1 cellular context compared by ENCODE assay signal in the genomic region with DNA sequence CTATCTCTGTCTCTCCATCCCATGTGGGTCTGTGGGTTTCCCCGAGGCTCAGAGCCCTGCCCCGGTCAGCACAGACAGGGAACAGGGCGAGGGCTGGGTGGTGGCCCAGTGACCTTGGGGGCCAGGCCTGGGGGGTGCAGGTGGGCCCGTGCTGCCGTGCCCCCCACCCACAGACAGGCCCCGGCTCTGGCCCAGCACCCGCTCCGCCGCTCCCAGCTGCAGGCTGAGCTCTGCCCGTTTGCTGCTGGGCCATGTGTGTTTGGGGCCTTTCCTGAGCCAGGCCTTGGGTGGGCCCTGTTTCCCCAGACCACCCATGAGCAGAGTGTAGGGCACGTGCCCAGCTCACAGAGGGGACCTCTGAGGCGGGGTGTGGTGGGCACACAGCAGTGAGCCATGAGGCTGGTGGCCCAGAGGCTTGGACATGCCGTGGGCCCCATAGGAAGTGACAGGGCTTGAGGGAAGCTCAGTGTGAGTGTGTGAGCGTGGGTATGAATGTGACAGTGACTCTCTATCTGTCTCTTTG.
TF ChIP-seq lines count a peak whose summit lies in the region.

No MANE protein-coding gene starts in this region.

TF ChIP-seq in SK-N-SH treated with all-trans-retinoic acid at 6 μM for 48 hours, 23 proteins besides CTCF, POLR2A, EP300 and RAD21 (continued from another document):
- TF ChIP-seq TSHZ2 (CRISPR knock-in tag; IDR thresholded peaks at IDR 0.05), result no peak
- no peak for TF ChIP-seq ISL1 (CRISPR knock-in tag; IDR thresholded peaks at IDR 0.05)
- TF ChIP-seq, protein P1, sequence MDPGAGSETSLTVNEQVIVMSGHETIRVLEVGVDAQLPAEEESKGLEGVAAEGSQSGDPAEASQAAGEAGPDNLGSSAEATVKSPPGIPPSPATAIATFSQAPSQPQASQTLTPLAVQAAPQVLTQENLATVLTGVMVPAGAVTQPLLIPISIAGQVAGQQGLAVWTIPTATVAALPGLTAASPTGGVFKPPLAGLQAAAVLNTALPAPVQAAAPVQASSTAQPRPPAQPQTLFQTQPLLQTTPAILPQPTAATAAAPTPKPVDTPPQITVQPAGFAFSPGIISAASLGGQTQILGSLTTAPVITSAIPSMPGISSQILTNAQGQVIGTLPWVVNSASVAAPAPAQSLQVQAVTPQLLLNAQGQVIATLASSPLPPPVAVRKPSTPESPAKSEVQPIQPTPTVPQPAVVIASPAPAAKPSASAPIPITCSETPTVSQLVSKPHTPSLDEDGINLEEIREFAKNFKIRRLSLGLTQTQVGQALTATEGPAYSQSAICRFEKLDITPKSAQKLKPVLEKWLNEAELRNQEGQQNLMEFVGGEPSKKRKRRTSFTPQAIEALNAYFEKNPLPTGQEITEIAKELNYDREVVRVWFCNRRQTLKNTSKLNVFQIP (CRISPR knock-in tag; IDR thresholded peaks at IDR 0.05; ENCODE audit: borderline replicate concordance, low read depth), result no peak
- no peak for TF ChIP-seq ESRRG (CRISPR knock-in tag; IDR thresholded peaks at IDR 0.05)
- no peak for TF ChIP-seq ZC3H10 (CRISPR knock-in tag; IDR thresholded peaks at IDR 0.05)
- no peak for TF ChIP-seq PPARA (CRISPR knock-in tag; IDR thresholded peaks at IDR 0.05; ENCODE audit: borderline replicate concordance)
- TF ChIP-seq RARB (CRISPR knock-in tag; IDR thresholded peaks at IDR 0.05), result no peak
- no peak for TF ChIP-seq OSR1 (CRISPR knock-in tag; IDR thresholded peaks at IDR 0.05)
- no peak for TF ChIP-seq ZFP30 (CRISPR knock-in tag; IDR thresholded peaks at IDR 0.05)
- no peak for TF ChIP-seq TOX (CRISPR knock-in tag; IDR thresholded peaks at IDR 0.05; ENCODE audit: borderline replicate concordance)
- TF ChIP-seq GLIS3 (CRISPR knock-in tag; IDR thresholded peaks at IDR 0.05), result no peak
- no peak for TF ChIP-seq ARNTL (CRISPR knock-in tag; IDR thresholded peaks at IDR 0.05; ENCODE audit: borderline replicate concordance, low read depth)
- TF ChIP-seq TCF4 (CRISPR knock-in tag; IDR thresholded peaks at IDR 0.05; ENCODE audit: borderline replicate concordance), result no peak
